Comparison of ENCODE assay signal across 1 cellular context in genomic region chr16:70685061-70685937, GRCh38.
A peak's percentile ranks its signal among the peaks of the same experiment; 100 is the strongest.
TF ChIP-seq lines count a peak whose summit lies in the region.

No MANE protein-coding gene starts in this region.

TF ChIP-seq in HepG2, 621 proteins besides CTCF, POLR2A, EP300 and RAD21 (continued from another document and continues in another):
- TF ChIP-seq TERF1 (CRISPR knock-in tag; IDR thresholded peaks at IDR 0.05), result 0 out of 2 replicates have a peak, but pooled peaks have one; percentile 17
- TF ChIP-seq ZNF30 (CRISPR knock-in tag; IDR thresholded peaks at IDR 0.05), result no peak
- no peak for TF ChIP-seq THAP7 (CRISPR knock-in tag; IDR thresholded peaks at IDR 0.05)
- TF ChIP-seq FLYWCH1 (CRISPR knock-in tag; IDR thresholded peaks at IDR 0.05), result no peak
- no peak for TF ChIP-seq IKZF1 (IDR thresholded peaks at IDR 0.05)
- TF ChIP-seq ZNF260 (CRISPR knock-in tag; IDR thresholded peaks at IDR 0.05; ENCODE audit: borderline replicate concordance, low read depth), result no peak
- 0 out of 2 replicates have a peak, but pooled peaks have one; percentile 50 for TF ChIP-seq FUBP1 (CRISPR knock-in tag; IDR thresholded peaks at IDR 0.05; ENCODE audit: borderline replicate concordance)
- TF ChIP-seq PCBP1 (IDR thresholded peaks at IDR 0.05; ENCODE audit: borderline replicate concordance, low read depth, low read length), result no peak
- TF ChIP-seq RNF219 (CRISPR knock-in tag; IDR thresholded peaks at IDR 0.05), result no peak
- TF ChIP-seq ISX (CRISPR knock-in tag; conservative IDR thresholded peaks at IDR 0.05), result no peak
- TF ChIP-seq, protein P1, sequence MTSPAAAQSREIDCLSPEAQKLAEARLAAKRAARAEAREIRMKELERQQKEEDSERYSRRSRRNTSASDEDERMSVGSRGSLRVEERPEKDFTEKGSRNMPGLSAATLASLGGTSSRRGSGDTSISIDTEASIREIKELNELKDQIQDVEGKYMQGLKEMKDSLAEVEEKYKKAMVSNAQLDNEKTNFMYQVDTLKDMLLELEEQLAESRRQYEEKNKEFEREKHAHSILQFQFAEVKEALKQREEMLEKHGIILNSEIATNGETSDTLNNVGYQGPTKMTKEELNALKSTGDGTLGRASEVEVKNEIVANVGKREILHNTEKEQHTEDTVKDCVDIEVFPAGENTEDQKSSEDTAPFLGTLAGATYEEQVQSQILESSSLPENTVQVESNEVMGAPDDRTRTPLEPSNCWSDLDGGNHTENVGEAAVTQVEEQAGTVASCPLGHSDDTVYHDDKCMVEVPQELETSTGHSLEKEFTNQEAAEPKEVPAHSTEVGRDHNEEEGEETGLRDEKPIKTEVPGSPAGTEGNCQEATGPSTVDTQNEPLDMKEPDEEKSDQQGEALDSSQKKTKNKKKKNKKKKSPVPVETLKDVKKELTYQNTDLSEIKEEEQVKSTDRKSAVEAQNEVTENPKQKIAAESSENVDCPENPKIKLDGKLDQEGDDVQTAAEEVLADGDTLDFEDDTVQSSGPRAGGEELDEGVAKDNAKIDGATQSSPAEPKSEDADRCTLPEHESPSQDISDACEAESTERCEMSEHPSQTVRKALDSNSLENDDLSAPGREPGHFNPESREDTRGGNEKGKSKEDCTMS (CRISPR knock-in tag; conservative IDR thresholded peaks at IDR 0.05), result no peak
- TF ChIP-seq MBD4 (IDR thresholded peaks at IDR 0.05; ENCODE audit: borderline replicate concordance, low read length), result no peak
- TF ChIP-seq ZNF766 (CRISPR knock-in tag; IDR thresholded peaks at IDR 0.05; ENCODE audit: borderline replicate concordance), result no peak
- TF ChIP-seq SNAPC2 (CRISPR knock-in tag; IDR thresholded peaks at IDR 0.05), result no peak
- TF ChIP-seq ZNF230 (CRISPR knock-in tag; IDR thresholded peaks at IDR 0.05), result peak; percentile 57; the same call in 1 of the 2 replicates
- TF ChIP-seq MEIS2 (CRISPR knock-in tag; IDR thresholded peaks at IDR 0.05), result no peak
- TF ChIP-seq, protein P2, sequence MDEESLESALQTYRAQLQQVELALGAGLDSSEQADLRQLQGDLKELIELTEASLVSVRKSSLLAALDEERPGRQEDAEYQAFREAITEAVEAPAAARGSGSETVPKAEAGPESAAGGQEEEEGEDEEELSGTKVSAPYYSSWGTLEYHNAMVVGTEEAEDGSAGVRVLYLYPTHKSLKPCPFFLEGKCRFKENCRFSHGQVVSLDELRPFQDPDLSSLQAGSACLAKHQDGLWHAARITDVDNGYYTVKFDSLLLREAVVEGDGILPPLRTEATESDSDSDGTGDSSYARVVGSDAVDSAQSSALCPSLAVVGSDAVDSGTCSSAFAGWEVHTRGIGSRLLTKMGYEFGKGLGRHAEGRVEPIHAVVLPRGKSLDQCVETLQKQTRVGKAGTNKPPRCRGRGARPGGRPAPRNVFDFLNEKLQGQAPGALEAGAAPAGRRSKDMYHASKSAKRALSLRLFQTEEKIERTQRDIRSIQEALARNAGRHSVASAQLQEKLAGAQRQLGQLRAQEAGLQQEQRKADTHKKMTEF (CRISPR knock-in tag; IDR thresholded peaks at IDR 0.05), result 0 out of 2 replicates have a peak, but pooled peaks have one; percentile 15
- TF ChIP-seq ELF1 (CRISPR knock-in tag; IDR thresholded peaks at IDR 0.05), result no peak
- no peak for TF ChIP-seq NCOA1 (CRISPR knock-in tag; IDR thresholded peaks at IDR 0.05)
- TF ChIP-seq CAMTA2 (CRISPR knock-in tag; IDR thresholded peaks at IDR 0.05; ENCODE audit: borderline replicate concordance), result no peak
- TF ChIP-seq HMGA1 (CRISPR knock-in tag; conservative IDR thresholded peaks at IDR 0.05), result no peak
- TF ChIP-seq ZNF549 (CRISPR knock-in tag; IDR thresholded peaks at IDR 0.05), result no peak
- TF ChIP-seq ZFP36L2 (CRISPR knock-in tag; IDR thresholded peaks at IDR 0.05), result no peak
- TF ChIP-seq, protein P3, sequence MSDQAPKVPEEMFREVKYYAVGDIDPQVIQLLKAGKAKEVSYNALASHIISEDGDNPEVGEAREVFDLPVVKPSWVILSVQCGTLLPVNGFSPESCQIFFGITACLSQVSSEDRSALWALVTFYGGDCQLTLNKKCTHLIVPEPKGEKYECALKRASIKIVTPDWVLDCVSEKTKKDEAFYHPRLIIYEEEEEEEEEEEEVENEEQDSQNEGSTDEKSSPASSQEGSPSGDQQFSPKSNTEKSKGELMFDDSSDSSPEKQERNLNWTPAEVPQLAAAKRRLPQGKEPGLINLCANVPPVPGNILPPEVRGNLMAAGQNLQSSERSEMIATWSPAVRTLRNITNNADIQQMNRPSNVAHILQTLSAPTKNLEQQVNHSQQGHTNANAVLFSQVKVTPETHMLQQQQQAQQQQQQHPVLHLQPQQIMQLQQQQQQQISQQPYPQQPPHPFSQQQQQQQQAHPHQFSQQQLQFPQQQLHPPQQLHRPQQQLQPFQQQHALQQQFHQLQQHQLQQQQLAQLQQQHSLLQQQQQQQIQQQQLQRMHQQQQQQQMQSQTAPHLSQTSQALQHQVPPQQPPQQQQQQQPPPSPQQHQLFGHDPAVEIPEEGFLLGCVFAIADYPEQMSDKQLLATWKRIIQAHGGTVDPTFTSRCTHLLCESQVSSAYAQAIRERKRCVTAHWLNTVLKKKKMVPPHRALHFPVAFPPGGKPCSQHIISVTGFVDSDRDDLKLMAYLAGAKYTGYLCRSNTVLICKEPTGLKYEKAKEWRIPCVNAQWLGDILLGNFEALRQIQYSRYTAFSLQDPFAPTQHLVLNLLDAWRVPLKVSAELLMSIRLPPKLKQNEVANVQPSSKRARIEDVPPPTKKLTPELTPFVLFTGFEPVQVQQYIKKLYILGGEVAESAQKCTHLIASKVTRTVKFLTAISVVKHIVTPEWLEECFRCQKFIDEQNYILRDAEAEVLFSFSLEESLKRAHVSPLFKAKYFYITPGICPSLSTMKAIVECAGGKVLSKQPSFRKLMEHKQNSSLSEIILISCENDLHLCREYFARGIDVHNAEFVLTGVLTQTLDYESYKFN (CRISPR knock-in tag; conservative IDR thresholded peaks at IDR 0.05), result no peak
- 0 out of 2 replicates have a peak, but pooled peaks have one; percentile 17 for TF ChIP-seq BCL6 (CRISPR knock-in tag; IDR thresholded peaks at IDR 0.05)
- TF ChIP-seq EHMT2 (IDR thresholded peaks at IDR 0.05; ENCODE audit: borderline replicate concordance, low read depth, low read length), result no peak
- TF ChIP-seq KDM5B (CRISPR knock-in tag; IDR thresholded peaks at IDR 0.05; ENCODE audit: borderline replicate concordance), result peak; percentile 43
- TF ChIP-seq, protein P4, sequence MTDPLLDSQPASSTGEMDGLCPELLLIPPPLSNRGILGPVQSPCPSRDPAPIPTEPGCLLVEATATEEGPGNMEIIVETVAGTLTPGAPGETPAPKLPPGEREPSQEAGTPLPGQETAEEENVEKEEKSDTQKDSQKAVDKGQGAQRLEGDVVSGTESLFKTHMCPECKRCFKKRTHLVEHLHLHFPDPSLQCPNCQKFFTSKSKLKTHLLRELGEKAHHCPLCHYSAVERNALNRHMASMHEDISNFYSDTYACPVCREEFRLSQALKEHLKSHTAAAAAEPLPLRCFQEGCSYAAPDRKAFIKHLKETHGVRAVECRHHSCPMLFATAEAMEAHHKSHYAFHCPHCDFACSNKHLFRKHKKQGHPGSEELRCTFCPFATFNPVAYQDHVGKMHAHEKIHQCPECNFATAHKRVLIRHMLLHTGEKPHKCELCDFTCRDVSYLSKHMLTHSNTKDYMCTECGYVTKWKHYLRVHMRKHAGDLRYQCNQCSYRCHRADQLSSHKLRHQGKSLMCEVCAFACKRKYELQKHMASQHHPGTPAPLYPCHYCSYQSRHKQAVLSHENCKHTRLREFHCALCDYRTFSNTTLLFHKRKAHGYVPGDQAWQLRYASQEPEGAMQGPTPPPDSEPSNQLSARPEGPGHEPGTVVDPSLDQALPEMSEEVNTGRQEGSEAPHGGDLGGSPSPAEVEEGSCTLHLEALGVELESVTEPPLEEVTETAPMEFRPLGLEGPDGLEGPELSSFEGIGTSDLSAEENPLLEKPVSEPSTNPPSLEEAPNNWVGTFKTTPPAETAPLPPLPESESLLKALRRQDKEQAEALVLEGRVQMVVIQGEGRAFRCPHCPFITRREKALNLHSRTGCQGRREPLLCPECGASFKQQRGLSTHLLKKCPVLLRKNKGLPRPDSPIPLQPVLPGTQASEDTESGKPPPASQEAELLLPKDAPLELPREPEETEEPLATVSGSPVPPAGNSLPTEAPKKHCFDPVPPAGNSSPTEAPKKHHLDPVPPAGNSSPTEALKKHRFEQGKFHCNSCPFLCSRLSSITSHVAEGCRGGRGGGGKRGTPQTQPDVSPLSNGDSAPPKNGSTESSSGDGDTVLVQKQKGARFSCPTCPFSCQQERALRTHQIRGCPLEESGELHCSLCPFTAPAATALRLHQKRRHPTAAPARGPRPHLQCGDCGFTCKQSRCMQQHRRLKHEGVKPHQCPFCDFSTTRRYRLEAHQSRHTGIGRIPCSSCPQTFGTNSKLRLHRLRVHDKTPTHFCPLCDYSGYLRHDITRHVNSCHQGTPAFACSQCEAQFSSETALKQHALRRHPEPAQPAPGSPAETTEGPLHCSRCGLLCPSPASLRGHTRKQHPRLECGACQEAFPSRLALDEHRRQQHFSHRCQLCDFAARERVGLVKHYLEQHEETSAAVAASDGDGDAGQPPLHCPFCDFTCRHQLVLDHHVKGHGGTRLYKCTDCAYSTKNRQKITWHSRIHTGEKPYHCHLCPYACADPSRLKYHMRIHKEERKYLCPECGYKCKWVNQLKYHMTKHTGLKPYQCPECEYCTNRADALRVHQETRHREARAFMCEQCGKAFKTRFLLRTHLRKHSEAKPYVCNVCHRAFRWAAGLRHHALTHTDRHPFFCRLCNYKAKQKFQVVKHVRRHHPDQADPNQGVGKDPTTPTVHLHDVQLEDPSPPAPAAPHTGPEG (CRISPR knock-in tag; IDR thresholded peaks at IDR 0.05), result no peak
- TF ChIP-seq ZFX (CRISPR knock-in tag; IDR thresholded peaks at IDR 0.05; ENCODE audit: low read depth), result peak; percentile 57
- TF ChIP-seq ZNF678 (CRISPR knock-in tag; IDR thresholded peaks at IDR 0.05), result peak; percentile 19; the same call in 1 of the 2 replicates
- TF ChIP-seq ZFP91 (CRISPR knock-in tag; IDR thresholded peaks at IDR 0.05; ENCODE audit: borderline replicate concordance), result peak; percentile 55; the same call in 1 of the 2 replicates
- TF ChIP-seq JUN (CRISPR knock-in tag; IDR thresholded peaks at IDR 0.05), result no peak
- no peak for TF ChIP-seq IRX3 (CRISPR knock-in tag; IDR thresholded peaks at IDR 0.05; ENCODE audit: borderline replicate concordance, low read depth)
- TF ChIP-seq ZNF891 (CRISPR knock-in tag; IDR thresholded peaks at IDR 0.05), result peak; percentile 76
- TF ChIP-seq ZNF790 (CRISPR knock-in tag; IDR thresholded peaks at IDR 0.05; ENCODE audit: borderline replicate concordance), result no peak
- TF ChIP-seq FOXM1 (CRISPR knock-in tag; IDR thresholded peaks at IDR 0.05), result no peak
- no peak for TF ChIP-seq ZNF354B (CRISPR knock-in tag; IDR thresholded peaks at IDR 0.05)
